ENCODE assay signal across 8 cellular contexts in genomic region chr3:126084667-126085180, GRCh38. TPM values are rescaled to one million over a fixed set of nuclear protein-coding genes. Genes with fewer than 3 reads are reported as not detected.
DNase-seq lines count a peak whose midpoint lies in the region; ATAC-seq and TF ChIP-seq lines count a peak whose summit lies in the region.

No MANE protein-coding gene starts in this region.

- H3K27me3 ChIP-seq in ACC112 (ENCODE audit: insufficient read depth, low read length): no peaks in the 10 kb centered on the region
- no peaks in the 10 kb centered on the region for H3K27me3 ChIP-seq in IMR-90 (ENCODE audit: control insufficient read depth, insufficient read depth, low read length)
- H3K27me3 ChIP-seq in mucosa of stomach (ENCODE audit: control insufficient read depth, insufficient read depth, low read length): no peaks in the 10 kb centered on the region

- H2BK5ac ChIP-seq in IMR-90 (ENCODE audit: low read depth, low read length, poor library complexity, severe bottlenecking): no peak overlapping the region

- BruUV-seq in IMR-90 (replicated peaks; lab: Mats Ljungman, UMichigan): no TSS peak

- H4K91ac ChIP-seq in IMR-90 (ENCODE audit: insufficient read depth, low read depth, low read length): no peak overlapping the region

- no peak overlapping the region for H3K56ac ChIP-seq in IMR-90 (ENCODE audit: extremely low read depth, insufficient read depth, low read length)

- no peak overlapping the region for H2AK9ac ChIP-seq in IMR-90 (replicated peaks; ENCODE audit: low read depth, low read length, poor library complexity)

- intact Hi-C loops in IMR-90 (cut with micrococcal nuclease): no loop called here

- DNase-seq in IMR-90 (no peak), cardiac fibroblast (ENCODE audit: low read depth in 2 of 2) (no peak), OCI-M2 (lab: John Stamatoyannopoulos, UW; ENCODE audit: unreplicated experiment) (no peak)

- dilution Hi-C loops in IMR-90 (cut with HindIII; ENCODE audit: low sequenced_read_pairs, unreplicated experiment): no loop called here

- no peak overlapping the region for H3K18ac ChIP-seq in IMR-90 (ENCODE audit: low read depth, low read length)

- H3K4me3 ChIP-seq in ACC112 (ENCODE audit: low read depth, low read length) (peak overlapping the region; percentile 91), IMR-90 (ENCODE audit: insufficient read depth, low read depth, low read length) (peak overlapping the region; percentile 50; the same call in 1 of the 2 replicates), cardiac fibroblast (replicated peaks in 1 of 2; ENCODE audit: low read depth in 2 of 2, low read length in 2 of 2) (peak overlapping the region; percentile 52 to 68), mucosa of stomach (ENCODE audit: low read length) (peak overlapping the region; percentile 10)

- no peak overlapping the region for H3K23ac ChIP-seq in IMR-90 (ENCODE audit: low read depth, low read length)

- no peak overlapping the region for H3K14ac ChIP-seq in IMR-90 (replicated peaks; ENCODE audit: low read depth, low read length)

- TF ChIP-seq CTCF in IMR-90 (conservative IDR thresholded peaks at IDR 0.05; ENCODE audit: low read depth, low read length) (no peak), cardiac fibroblast (IDR thresholded peaks at IDR 0.05; ENCODE audit: low read depth, low read length) (no peak)

- H3K36me3 ChIP-seq in ACC112 (ENCODE audit: insufficient read depth, low read length) (no peaks in the 10 kb centered on the region), IMR-90 (ENCODE audit: control insufficient read depth, insufficient read depth, low read length) (no peaks in the 10 kb centered on the region), mucosa of stomach (ENCODE audit: control insufficient read depth, insufficient read depth, low read length) (no peaks in the 10 kb centered on the region)

- CTCF ChIA-PET in IMR-90 (lab: Yijun Ruan, JAX): interaction anchor here (0.9 to 1.0 kb wide), 2 partner anchors 11 to 52 kb away, joined by 4 to 5 read pairs; no protein-coding TSS in a partner anchor

- no CpG with 5 or more reads among the region's 8 CpGs for WGBS in IMR-90 (ENCODE audit: extremely low coverage in 2 of 2, insufficient read length in 1 of 2), 2 experiments

- H4K8ac ChIP-seq in IMR-90 (ENCODE audit: low read depth in 2 of 2, low read length in 2 of 2): peak overlapping the region; percentile 68 to 76; a peak in 2 of 4 replicates

- no peak overlapping the region for H2BK15ac ChIP-seq in IMR-90 (ENCODE audit: low read depth, low read length)

- in situ Hi-C loops in IMR-90 (cut with MboI; ENCODE audit: low sequenced_read_pairs): no loop called here

- peaks cover 0 to 3% of the 10 kb centered on the region in 2 experiments; a peak in 1 of 4 replicates for H3K79me1 ChIP-seq in IMR-90 (ENCODE audit: low read depth in 1 of 2, low read length in 2 of 2)

- H2BK20ac ChIP-seq in IMR-90 (ENCODE audit: low read depth, low read length): no peak overlapping the region

- H2AFZ ChIP-seq in ACC112 (ENCODE audit: low read length, unreplicated experiment) (peak overlapping the region; percentile 21), IMR-90 (replicated peaks; ENCODE audit: low read length, poor library complexity) (no peak overlapping the region)

- TF ChIP-seq POLR2A in IMR-90 (IDR thresholded peaks at IDR 0.05; ENCODE audit: low read depth, low read length): no peak

- peak overlapping the region; percentile 97 for H3K4me2 ChIP-seq in IMR-90 (ENCODE audit: low read depth, low read length)

- ATAC-seq in IMR-90 (ENCODE audit: low read depth): no peak
- ATAC-seq in HG03439 (IDR thresholded peaks at IDR 0.05; ENCODE audit: unreplicated experiment): no peak
- ATAC-seq in HG03457 (IDR thresholded peaks at IDR 0.05; ENCODE audit: unreplicated experiment): no peak
- no peak for ATAC-seq in HG03095 (IDR thresholded peaks at IDR 0.05; ENCODE audit: unreplicated experiment)

- H3K9me3 ChIP-seq in IMR-90 (ENCODE audit: control insufficient read depth, insufficient read depth, low read length) (no peaks in the 10 kb centered on the region), mucosa of stomach (ENCODE audit: control insufficient read depth, low read length) (no peaks in the 10 kb centered on the region)

- H3K9me1 ChIP-seq in IMR-90 (ENCODE audit: insufficient read depth, low read length): 0 out of 2 replicates have a peak, but pooled peaks cover 3% of the 10 kb centered on the region

- POLR2A ChIA-PET in IMR-90 (lab: Charles Lee; ENCODE audit: unreplicated experiment): no interaction called here

- H2BK120ac ChIP-seq in IMR-90 (ENCODE audit: low read depth, low read length): no peak overlapping the region

- H4K5ac ChIP-seq in IMR-90 (ENCODE audit: low read depth, low read length): no peak overlapping the region

- H3K79me2 ChIP-seq in ACC112 (ENCODE audit: control insufficient read depth, insufficient read depth, low read length, unreplicated experiment): no peaks in the 10 kb centered on the region

- H2AK5ac ChIP-seq in IMR-90 (ENCODE audit: low read depth, low read length): no peak overlapping the region

- peaks cover 7% of the 10 kb centered on the region for H3K4me1 ChIP-seq in ACC112 (ENCODE audit: control insufficient read depth, insufficient read depth, low read length, unreplicated experiment)
- H3K4me1 ChIP-seq in IMR-90 (ENCODE audit: control insufficient read depth, insufficient read depth, low read length): no peaks in the 10 kb centered on the region
- peaks cover 7% of the 10 kb centered on the region for H3K4me1 ChIP-seq in mucosa of stomach (ENCODE audit: control insufficient read depth, insufficient read depth, low read length)

- H3K4ac ChIP-seq in IMR-90 (ENCODE audit: low read depth, low read length): no peak overlapping the region

- TF ChIP-seq RAD21 in IMR-90 (IDR thresholded peaks at IDR 0.05; ENCODE audit: low read length): no peak

- H3K27ac ChIP-seq in ACC112 (ENCODE audit: low read depth, low read length) (no peak overlapping the region), IMR-90 (ENCODE audit: insufficient read depth, low read length) (no peak overlapping the region)

- no peaks in the 10 kb centered on the region for H4K20me1 ChIP-seq in IMR-90 (ENCODE audit: insufficient read depth, low read length)

- peak overlapping the region; percentile 61 for H3K9ac ChIP-seq in IMR-90 (ENCODE audit: low read depth, low read length)
- peak overlapping the region; percentile 81 for H3K9ac ChIP-seq in mucosa of stomach (ENCODE audit: low read length)

TF ChIP-seq in IMR-90, 13 proteins besides CTCF, POLR2A, EP300 and RAD21:
- TF ChIP-seq SMC3 (IDR thresholded peaks at IDR 0.05; ENCODE audit: low read depth, low read length) (no peak), MAFK (IDR thresholded peaks at IDR 0.05; ENCODE audit: low read depth, low read length) (no peak), BHLHE40 (IDR thresholded peaks at IDR 0.05; ENCODE audit: low read depth, low read length) (no peak), MAZ (IDR thresholded peaks at IDR 0.05; ENCODE audit: borderline replicate concordance, low read depth, low read length) (no peak), CEBPB (IDR thresholded peaks at IDR 0.05; ENCODE audit: low read depth, low read length) (no peak), RFX5 (IDR thresholded peaks at IDR 0.05; ENCODE audit: low read depth, low read length) (no peak), MXI1 (IDR thresholded peaks at IDR 0.05; ENCODE audit: borderline replicate concordance, low read depth, low read length) (no peak), NFE2L2 (IDR thresholded peaks at IDR 0.05; ENCODE audit: low read depth, low read length) (no peak), CHD1 (IDR thresholded peaks at IDR 0.05; ENCODE audit: low read depth, low read length) (no peak), FOS (IDR thresholded peaks at IDR 0.05; ENCODE audit: low read depth, low read length) (no peak)
- TF ChIP-seq, protein P1, sequence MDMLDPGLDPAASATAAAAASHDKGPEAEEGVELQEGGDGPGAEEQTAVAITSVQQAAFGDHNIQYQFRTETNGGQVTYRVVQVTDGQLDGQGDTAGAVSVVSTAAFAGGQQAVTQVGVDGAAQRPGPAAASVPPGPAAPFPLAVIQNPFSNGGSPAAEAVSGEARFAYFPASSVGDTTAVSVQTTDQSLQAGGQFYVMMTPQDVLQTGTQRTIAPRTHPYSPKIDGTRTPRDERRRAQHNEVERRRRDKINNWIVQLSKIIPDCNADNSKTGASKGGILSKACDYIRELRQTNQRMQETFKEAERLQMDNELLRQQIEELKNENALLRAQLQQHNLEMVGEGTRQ (IDR thresholded peaks at IDR 0.05; ENCODE audit: low read depth, low read length): no peak
- TF ChIP-seq, protein P2, sequence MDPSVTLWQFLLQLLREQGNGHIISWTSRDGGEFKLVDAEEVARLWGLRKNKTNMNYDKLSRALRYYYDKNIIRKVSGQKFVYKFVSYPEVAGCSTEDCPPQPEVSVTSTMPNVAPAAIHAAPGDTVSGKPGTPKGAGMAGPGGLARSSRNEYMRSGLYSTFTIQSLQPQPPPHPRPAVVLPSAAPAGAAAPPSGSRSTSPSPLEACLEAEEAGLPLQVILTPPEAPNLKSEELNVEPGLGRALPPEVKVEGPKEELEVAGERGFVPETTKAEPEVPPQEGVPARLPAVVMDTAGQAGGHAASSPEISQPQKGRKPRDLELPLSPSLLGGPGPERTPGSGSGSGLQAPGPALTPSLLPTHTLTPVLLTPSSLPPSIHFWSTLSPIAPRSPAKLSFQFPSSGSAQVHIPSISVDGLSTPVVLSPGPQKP (IDR thresholded peaks at IDR 0.05; ENCODE audit: borderline replicate concordance, low read depth, low read length): no peak

RNA-seq across cellular contexts. Expression of gene SLC41A3, which starts 0.8 kb away (rescaled TPM):
- total RNA-seq in IMR-90 (2012; rRNA removed): 26.7 and 30.5 TPM in 2 replicates
- polyA plus RNA-seq in IMR-90 (2012; rRNA removed): 43.5 and 44.7 TPM in 2 replicates
- polyA plus RNA-seq in IMR-90 (2012; cell fraction: cytosol; rRNA removed): 46.5 and 59.0 TPM in 2 replicates
- polyA plus RNA-seq in IMR-90 (2012; cell fraction: nucleus; rRNA removed; ENCODE audit: low replicate concordance): 48.1 and 91.7 TPM in 2 replicates

Comparison
In these comparisons a context has a peak if more than half of its experiments do, and no peak if none do; other contexts are left out.
1. H3K4me3 ChIP-seq: peak in every context shown above with its lines; median percentile 91 in ACC112; 60 in cardiac fibroblast; 50 in IMR-90; 10 in mucosa of stomach.